Comparison of ENCODE assay signal across 16 cellular contexts in the genomic region with DNA sequence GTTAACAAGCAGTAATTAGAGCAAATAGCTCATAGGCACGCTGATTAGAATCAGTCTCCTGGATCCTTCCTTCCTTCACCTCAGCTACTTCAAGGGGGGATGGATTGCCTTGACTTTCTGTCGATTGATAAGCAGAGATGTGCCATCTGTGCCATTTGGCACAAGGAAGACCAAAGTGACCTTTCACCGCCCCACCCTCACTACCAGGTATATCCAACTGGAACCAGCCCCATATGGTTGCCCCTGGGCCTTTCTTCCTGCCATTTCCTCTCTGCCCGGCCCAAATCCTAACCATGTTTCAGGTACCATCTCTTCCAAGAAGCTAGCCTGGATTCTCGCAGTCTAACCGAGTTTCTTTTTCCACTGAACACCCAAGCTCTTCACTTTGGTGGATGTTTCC. TPM values are rescaled to one million over a fixed set of nuclear protein-coding genes. Genes with fewer than 3 reads are reported as not detected.
"Had no signal": no experiment of that assay in that cellular context is flagged by ENCODE, and none has a peak within 500 bp of the region (broad histone marks: within the 10 kb centered on the region; RNA-seq: fewer than 3 reads in every experiment).

No MANE protein-coding gene starts in this region.

- H3K9me3 ChIP-seq: pancreas had no signal

- H3K36me3 ChIP-seq: brain microvascular endothelial cell, left lung, pancreas had no signal

- H3K27me3 ChIP-seq: brain microvascular endothelial cell, left lung, pancreas, tibial nerve had no signal

- ATAC-seq: effector memory CD8-positive, alpha-beta T cell had no signal

- H3K27ac ChIP-seq: brain microvascular endothelial cell, epithelial cell of prostate, left lung, tibial nerve had no signal

- DNase-seq: activated CD4-positive, alpha-beta T cell treated with anti-CD3 and anti-CD28 coated beads, Interleukin-2, amount 10 ng/mL, durations not matched to agents 24 days and 14 days; activated CD4-positive, CD25-positive, alpha-beta regulatory T cell; activated CD8-positive, alpha-beta memory T cell treated with anti-CD3 and anti-CD28 coated beads for 24 hours; activated naive CD4-positive, alpha-beta T cell; activated naive CD8-positive, alpha-beta T cell treated with anti-CD3 and anti-CD28 coated beads, Interleukin-2, amount 10 ng/mL, durations not matched to agents 7 days and 5 days; brain microvascular endothelial cell; dermis blood vessel endothelial cell; effector memory CD8-positive, alpha-beta T cell; stimulated activated CD4-positive, alpha-beta T cell treated with anti-CD3 and anti-CD28 coated beads, Interleukin-4, amount 100 ng/mL, for 24 hours; stimulated activated naive CD4-positive, alpha-beta T cell treated with Interleukin-2 at 50 U/mL for 16 hours; T-helper 2 cell had no signal

- H3K4me3 ChIP-seq: left lung, tibial nerve had no signal

RNA-seq across cellular contexts. Expression of a gene that starts 8.7 kb away (rescaled TPM):
- total RNA-seq: fibroblast of lung had no signal
